24 cellular contexts compared by ENCODE assay signal in the genomic region with DNA sequence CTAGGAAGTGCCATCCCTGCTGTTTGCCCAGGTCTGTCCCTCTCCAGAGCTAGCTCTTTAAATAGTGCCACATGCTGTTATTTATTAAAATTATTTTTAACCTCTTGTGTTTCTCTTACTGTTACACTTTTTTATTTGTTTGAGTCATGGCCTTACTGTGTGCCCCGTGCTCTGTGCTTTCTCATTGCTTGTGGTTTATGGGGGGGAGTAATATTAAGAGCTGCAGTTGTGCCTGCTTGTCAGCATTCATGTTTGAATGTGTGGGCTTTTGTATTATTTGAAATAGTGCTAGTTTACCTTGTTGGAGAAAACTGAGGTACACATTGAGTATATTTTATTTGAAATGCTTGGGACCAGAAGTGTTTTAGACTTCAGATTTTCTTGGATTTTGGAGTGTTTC.
"Had no signal": no experiment of that assay in that cellular context is flagged by ENCODE, and none has a peak within 500 bp of the region (broad histone marks: within the 10 kb centered on the region; RNA-seq: fewer than 3 reads in every experiment).

No MANE protein-coding gene starts in this region.

- H3K27me3 ChIP-seq: colonic mucosa, esophagus squamous epithelium, pancreas, right lobe of liver, upper lobe of left lung had no signal

- H3K4me3 Mint-ChIP-seq: central memory CD8-positive, alpha-beta T cell; endodermal cell; natural killer cell treated with Interleukin-12 subunit alpha and Interleukin-12 subunit beta and Interleukin-15 and Interleukin-18, amount 100 ng/mL, for 72 hours; stimulated activated effector memory CD8-positive, alpha-beta T cell treated with anti-CD3 and anti-CD28 coated beads, Interleukin-12 subunit alpha, Interleukin-12 subunit beta, amount 100 ng/mL, for 72 hours had no signal

- ATAC-seq: activated CD4-positive, CD25-positive, alpha-beta regulatory T cell treated with anti-CD3 and anti-CD28 coated beads, Interleukin-2, amount 50 U/mL, for 24 hours; lower lobe of right lung; natural killer cell treated with Interleukin-12 subunit alpha and Interleukin-12 subunit beta and Interleukin-15 and Interleukin-18, amount 100 ng/mL, for 72 hours; pancreas; right lobe of liver; stimulated activated effector memory CD8-positive, alpha-beta T cell treated with anti-CD3 and anti-CD28 coated beads, Interleukin-12 subunit alpha, Interleukin-12 subunit beta, amount 100 ng/mL, for 72 hours had no signal

- H3K27ac ChIP-seq: colonic mucosa, esophagus squamous epithelium, lower lobe of right lung, neutrophil, pancreas, right lobe of liver, SK-N-MC, upper lobe of left lung, VCaP had no signal

- H3K4me1 ChIP-seq: colonic mucosa, lower lobe of right lung, pancreas, right lobe of liver had no signal

- H3K9me3 Mint-ChIP-seq: central memory CD8-positive, alpha-beta T cell; endodermal cell; natural killer cell treated with Interleukin-12 subunit alpha and Interleukin-12 subunit beta and Interleukin-15 and Interleukin-18, amount 100 ng/mL, for 72 hours; stimulated activated effector memory CD8-positive, alpha-beta T cell treated with anti-CD3 and anti-CD28 coated beads, Interleukin-12 subunit alpha, Interleukin-12 subunit beta, amount 100 ng/mL, for 72 hours had no signal

- H3K9me3 ChIP-seq: colonic mucosa, esophagus squamous epithelium, lower lobe of right lung, neutrophil, pancreas, right lobe of liver, upper lobe of left lung had no signal

- H3K27me3 Mint-ChIP-seq: central memory CD8-positive, alpha-beta T cell had no signal

- H3K4me3 ChIP-seq: colonic mucosa, esophagus squamous epithelium, lower lobe of right lung, pancreas, right lobe of liver, SK-N-MC, upper lobe of left lung had no signal

- DNase-seq: activated CD4-positive, alpha-beta T cell treated with anti-CD3 and anti-CD28 coated beads, Interleukin-2, amount 50 U/mL, for 1 hour; activated CD8-positive, alpha-beta memory T cell treated with anti-CD3 and anti-CD28 coated beads for 24 hours; activated CD8-positive, alpha-beta memory T cell treated with anti-CD3 and anti-CD28 coated beads, Interleukin-2, amount 50 U/mL, for 4 hours; activated gamma-delta T cell; activated naive CD4-positive, alpha-beta T cell treated with anti-CD3 and anti-CD28 coated beads, Interleukin-2, amount 50 U/mL, for 16 hours; colonic mucosa; endodermal cell; esophagus squamous epithelium; kidney; lower lobe of right lung; pancreas; right lobe of liver; Right ventricle myocardium superior; small intestine; stimulated activated CD4-positive, alpha-beta T cell treated with anti-CD3 and anti-CD28 coated beads, Interleukin-2, amount 100 ng/mL, for 24 hours; SW 1271; upper lobe of left lung had no signal

- H3K36me3 ChIP-seq: colonic mucosa had no signal

- H3K27ac Mint-ChIP-seq: endodermal cell; stimulated activated effector memory CD8-positive, alpha-beta T cell treated with anti-CD3 and anti-CD28 coated beads, Interleukin-12 subunit alpha, Interleukin-12 subunit beta, amount 100 ng/mL, for 72 hours had no signal
